11 cellular contexts compared by ENCODE assay signal in the genomic region with DNA sequence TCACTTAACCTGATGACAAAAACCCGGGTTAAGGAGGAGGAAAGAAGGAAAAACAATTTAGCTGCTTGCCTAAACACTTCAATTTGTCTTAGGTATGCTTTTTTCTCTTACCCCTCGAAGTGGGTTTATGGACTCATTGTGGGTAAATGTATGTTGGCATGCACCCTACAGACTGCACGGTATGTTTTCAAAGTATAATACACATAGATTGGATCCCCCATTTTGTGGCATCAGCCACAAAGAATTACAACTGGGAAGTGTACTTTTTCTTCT. TPM values are rescaled to one million over a fixed set of nuclear protein-coding genes. Genes with fewer than 3 reads are reported as not detected.
DNase-seq lines count a peak whose midpoint lies in the region; ATAC-seq, FAIRE-seq and TF ChIP-seq lines count a peak whose summit lies in the region.
"Had no signal": no experiment of that assay in that cellular context is flagged by ENCODE, and none has a peak within 500 bp of the region (broad histone marks: within the 10 kb centered on the region; RNA-seq: fewer than 3 reads in every experiment).

No MANE protein-coding gene starts in this region.

- no peaks in the 10 kb centered on the region for H4K20me1 ChIP-seq in fibroblast of lung (ENCODE audit: control insufficient read depth, extremely low read depth, insufficient read depth, low read length)

- H3K4me3 ChIP-seq in AG04450 (ENCODE audit: low read depth, low read length) (peak overlapping the region; percentile 90), Peyer's patch (peak overlapping the region in 3 of 4 donors; percentile 16 to 97 (median 89)), fibroblast of lung (replicated peaks in 1 of 4; ENCODE audit: control extremely low read depth in 1 of 4, insufficient read depth in 1 of 4, low read depth in 3 of 4, low read length in 4 of 4) (peak overlapping the region; percentile 73 to 95 (median 76))

- TF ChIP-seq POLR2A in Peyer's patch (IDR thresholded peaks at IDR 0.05), result no peak
- no peak for TF ChIP-seq POLR2A in H54 (IDR thresholded peaks at IDR 0.05; ENCODE audit: low read depth, low read length)

- peak overlapping the region; percentile 97 for H3K27ac Mint-ChIP-seq in osteocyte (ENCODE audit: unreplicated experiment)
- H3K27ac Mint-ChIP-seq: activated CD4-positive, alpha-beta T cell treated with anti-CD3 and anti-CD28 coated beads for 36 hours had no signal

- no peak for FAIRE-seq in H54 (lab: Jason Lieb, UNC)

- H3K4me1 ChIP-seq in Peyer's patch (peaks cover 0 to 35% (median 5%) of the 10 kb centered on the region in 4 donors), fibroblast of lung (ENCODE audit: control insufficient read depth, extremely low read depth, insufficient read depth, low read length) (peaks cover 20% of the 10 kb centered on the region)

- CTCF ChIA-PET in AG04450 (lab: Charles Lee), result no interaction called here

- peak overlapping the region; percentile 39 for H3K9ac ChIP-seq in fibroblast of lung (ENCODE audit: insufficient read depth, low read length)

- no peak for ATAC-seq in GM18519 (IDR thresholded peaks at IDR 0.05; ENCODE audit: low FRiP score, unreplicated experiment)

- no peak overlapping the region for H2AFZ ChIP-seq in fibroblast of lung (ENCODE audit: low read length)

- H3K36me3 ChIP-seq in Peyer's patch (no peaks in the 10 kb centered on the region), fibroblast of lung (ENCODE audit: control insufficient read depth, insufficient read depth, low read length) (no peaks in the 10 kb centered on the region)

- peaks cover 2% of the 10 kb centered on the region; the same call in 1 of the 2 replicates for H3K9me3 ChIP-seq in AG04450 (ENCODE audit: control insufficient read depth, insufficient read depth, low read length)
- H3K9me3 ChIP-seq in Peyer's patch, result no peaks in the 10 kb centered on the region
- no peaks in the 10 kb centered on the region for H3K9me3 ChIP-seq in fibroblast of lung (ENCODE audit: control insufficient read depth, insufficient read depth, low read depth, low read length)

- H3K27me3 Mint-ChIP-seq in osteocyte (ENCODE audit: unreplicated experiment), result no peaks in the 10 kb centered on the region

- DNase-seq in AG04450 (ENCODE audit: low read depth, low spot score) (no peak), Peyer's patch (no peak), fibroblast of lung (ENCODE audit: low read depth in 2 of 2) (no peak), osteocyte (ENCODE audit: extremely low spot score, unreplicated experiment) (no peak), 8988T (no peak), H54 (ENCODE audit: insufficient read length, low spot score) (no peak), GOT3 (lab: John Stamatoyannopoulos, UW) (no peak)
- DNase-seq: DMS 273 treated with DMSO at 0.1 percent for 48 hours, NCI-H69 had no signal

- peaks cover 23% of the 10 kb centered on the region for H3K36me3 Mint-ChIP-seq in osteocyte (ENCODE audit: unreplicated experiment)

- no peaks in the 10 kb centered on the region for H3K9me3 Mint-ChIP-seq in osteocyte (ENCODE audit: unreplicated experiment)

- peaks cover 60% of the 10 kb centered on the region for H3K4me1 Mint-ChIP-seq in osteocyte (ENCODE audit: unreplicated experiment)

- H3K4me3 Mint-ChIP-seq in osteocyte (ENCODE audit: unreplicated experiment), result peak overlapping the region; percentile 89

- POLR2A ChIA-PET in AG04450 (lab: Yijun Ruan, JAX), result no interaction called here

- no peak for TF ChIP-seq CTCF in AG04450 (IDR thresholded peaks at IDR 0.05; ENCODE audit: low read depth, low read length)
- no peak for TF ChIP-seq CTCF in Peyer's patch (IDR thresholded peaks at IDR 0.05)
- no peak for TF ChIP-seq CTCF in fibroblast of lung (conservative IDR thresholded peaks at IDR 0.05 in 1 of 2, IDR thresholded peaks at IDR 0.05 in 1 of 2; ENCODE audit: low read depth in 1 of 2, low read length in 2 of 2)
- TF ChIP-seq CTCF in osteocyte (IDR thresholded peaks at IDR 0.05), result no peak

- H3K4me2 ChIP-seq in fibroblast of lung (ENCODE audit: extremely low read depth, insufficient read depth, low read length), result peak overlapping the region; percentile 67

- H3K27me3 ChIP-seq in AG04450 (ENCODE audit: control insufficient read depth, insufficient read depth, low read length), result no peaks in the 10 kb centered on the region
- no peaks in the 10 kb centered on the region for H3K27me3 ChIP-seq in Peyer's patch
- no peaks in the 10 kb centered on the region for H3K27me3 ChIP-seq in fibroblast of lung (ENCODE audit: control insufficient read depth, insufficient read depth, low read length)

- H3K27ac ChIP-seq in AG04450 (ENCODE audit: low read depth, low read length), result peak overlapping the region; percentile 58
- H3K27ac ChIP-seq in Peyer's patch, result peak overlapping the region; percentile 78 to 98 (median 93)
- peak overlapping the region; percentile 94 for H3K27ac ChIP-seq in fibroblast of lung (ENCODE audit: insufficient read depth, low read length)

- H3K79me2 ChIP-seq in fibroblast of lung (ENCODE audit: control insufficient read depth, insufficient read depth, low read length), result peaks cover 65% of the 10 kb centered on the region

RNA-seq across cellular contexts. Expression of gene YAP1, which starts 2.3 kb away (rescaled TPM):
- polyA plus RNA-seq in AG04450 (2011; rRNA removed) (117 and 144 TPM in 2 replicates), fibroblast of lung (108 and 116 TPM in 2 replicates)
- polyA minus RNA-seq in AG04450 (2011; rRNA and poly(A)+ RNA removed), result 341 and 355 TPM in 2 replicates
- total RNA-seq in Peyer's patch (100 to 1,000 TPM in 3 of 4 donors, 10 to 100 TPM in 1; 99.8 to 163 (median 133) TPM), fibroblast of lung (157 and 169 TPM in 2 replicates), osteocyte (126 and 128 TPM in 2 replicates)
- 95.3 and 109 TPM in 2 replicates for polyA plus RNA-seq in fibroblast of lung (2012)
- 285 and 311 TPM in 2 replicates for polyA minus RNA-seq in fibroblast of lung (ENCODE audit: low replicate concordance)
